10 cellular contexts compared by ENCODE assay signal in genomic region chr17:44308865-44309264, GRCh38. TPM values are rescaled to one million over a fixed set of nuclear protein-coding genes. Genes with fewer than 3 reads are reported as not detected.
A peak's percentile ranks its signal among the peaks of the same experiment; 100 is the strongest.
DNase-seq lines count a peak whose midpoint lies in the region; TF ChIP-seq lines count a peak whose summit lies in the region.
"Had no signal": no experiment of that assay in that cellular context is flagged by ENCODE, and none has a peak within 500 bp of the region (broad histone marks: within the 10 kb centered on the region; RNA-seq: fewer than 3 reads in every experiment).

No MANE protein-coding gene starts in this region.

- H3K27me3 ChIP-seq in HUES48 (ENCODE audit: control insufficient read depth, insufficient read depth, low read length) = peaks cover under 1% of the 10 kb centered on the region
- H3K27me3 ChIP-seq in neural cell (ENCODE audit: insufficient read depth, low read depth, low read length) = peaks cover under 1% of the 10 kb centered on the region

- CTCF ChIA-PET in Calu3 (lab: Charles Lee) = interaction anchor here (0.7 to 1.8 kb wide), 6 partner anchors 8 to 91 kb away, joined by 3 to 8 read pairs (median 4); partner anchors contain the start of gene FAM171A2

- TF ChIP-seq EP300 in neural cell (conservative IDR thresholded peaks at IDR 0.05; ENCODE audit: poor library complexity, severe bottlenecking) = no peak

- no peaks in the 10 kb centered on the region for H3K36me3 Mint-ChIP-seq in chondrocyte (ENCODE audit: low read depth)
- H3K36me3 Mint-ChIP-seq in Calu3 (ENCODE audit: insufficient read depth, unreplicated experiment) = peaks cover 15% of the 10 kb centered on the region

- H3K27ac ChIP-seq in HUES48 (ENCODE audit: low read depth, low read length) = no peak overlapping the region
- peak overlapping the region; percentile 97 for H3K27ac ChIP-seq in neural cell (ENCODE audit: low read length)

- no TSS peak for BruUV-seq in Calu3 (replicated peaks; lab: Mats Ljungman, UMichigan)

- H3F3A ChIP-seq in neural cell (ENCODE audit: insufficient read depth, low read length, poor library complexity, severe bottlenecking) = no peaks in the 10 kb centered on the region

- H3K27ac Mint-ChIP-seq in chondrocyte (ENCODE audit: unreplicated experiment) (no peak overlapping the region), Calu3 (ENCODE audit: unreplicated experiment) (no peak overlapping the region)
- H3K27ac Mint-ChIP-seq: stimulated activated naive CD8-positive, alpha-beta T cell treated with anti-CD3 and anti-CD28 coated beads, Interleukin-15, Interleukin-2, amounts not matched to agents 100 ng/mL and 50 ng/mL, for 24 hours; T-helper 1 cell treated with Interleukin-12 subunit alpha and Interleukin-12 subunit beta and Interleukin-4 antibody, amounts not matched to agents 30 μg/mL and 1 μg/mL, for 36 hours had no signal

- H3K9me3 ChIP-seq in HUES48 (ENCODE audit: control insufficient read depth, insufficient read depth, low read length) (no peaks in the 10 kb centered on the region), neural cell (ENCODE audit: low read length) (no peaks in the 10 kb centered on the region)

- DNase-seq in C1 segment of cervical spinal cord (lab: John Stamatoyannopoulos, UW) (peak in 8 of 14 donors; percentile 32 to 72 (median 60)), chondrocyte (ENCODE audit: low spot score) (no peak), amniotic stem cell (lab: John Stamatoyannopoulos, UW) (no peak), Calu3 (no peak), 8988T (no peak)
- no peak for DNase-seq in activated CD8-positive, alpha-beta memory T cell treated with anti-CD3 and anti-CD28 coated beads, Interleukin-2, amount 50 U/mL, for 4 hours

- no peak for TF ChIP-seq CTCF in chondrocyte (IDR thresholded peaks at IDR 0.05)
- TF ChIP-seq CTCF in neural cell (IDR thresholded peaks at IDR 0.05; ENCODE audit: poor library complexity, severe bottlenecking) = no peak
- no peak for TF ChIP-seq CTCF in Calu3 (IDR thresholded peaks at IDR 0.05; ENCODE audit: unreplicated experiment)

- H3K27me3 Mint-ChIP-seq in chondrocyte (ENCODE audit: low read depth) (peaks cover 19% of the 10 kb centered on the region), Calu3 (ENCODE audit: unreplicated experiment) (peaks cover 90% of the 10 kb centered on the region)

- peak overlapping the region; percentile 33 for H3K4me3 Mint-ChIP-seq in chondrocyte (ENCODE audit: unreplicated experiment)
- H3K4me3 Mint-ChIP-seq in Calu3 (ENCODE audit: low read depth, unreplicated experiment) = no peak overlapping the region
- H3K4me3 Mint-ChIP-seq: T-helper 1 cell treated with Interleukin-12 subunit alpha and Interleukin-12 subunit beta and Interleukin-4 antibody, amounts not matched to agents 30 μg/mL and 1 μg/mL, for 36 hours had no signal

- intact Hi-C loops in Calu3 (cut with micrococcal nuclease; ENCODE audit: unreplicated experiment) = no loop called here

- H3K4me3 ChIP-seq in HUES48 (ENCODE audit: low read depth, low read length) = peak overlapping the region; percentile 52
- H3K4me3 ChIP-seq in neural cell (ENCODE audit: low read length) = peak overlapping the region; percentile 96

- no peak for TF ChIP-seq RAD21 in neural cell (conservative IDR thresholded peaks at IDR 0.05)

- H3K9me2 ChIP-seq in neural cell (ENCODE audit: insufficient read depth, low read length) = no peaks in the 10 kb centered on the region

- no peaks in the 10 kb centered on the region for H3K36me3 ChIP-seq in HUES48 (ENCODE audit: control insufficient read depth, insufficient read depth, low read length)
- H3K36me3 ChIP-seq in neural cell (ENCODE audit: insufficient read depth, low read length) = no peaks in the 10 kb centered on the region

- peak overlapping the region; percentile 99 for H3K4me2 ChIP-seq in neural cell (ENCODE audit: low read length)

- H3K4me1 Mint-ChIP-seq in chondrocyte (ENCODE audit: low read depth) (peaks cover 7% of the 10 kb centered on the region), Calu3 (ENCODE audit: low read depth, unreplicated experiment) (peaks cover 11% of the 10 kb centered on the region)

- H3K4me1 ChIP-seq in HUES48 (ENCODE audit: control insufficient read depth, insufficient read depth, low read length) = peaks cover 25% of the 10 kb centered on the region

- H4K20me1 ChIP-seq in neural cell (ENCODE audit: insufficient read depth) = peaks cover 6% of the 10 kb centered on the region

- peak overlapping the region; percentile 31 for H2AFZ ChIP-seq in neural cell (ENCODE audit: low read depth, low read length)

- H3K9ac ChIP-seq in HUES48 (ENCODE audit: low read depth, low read length) (no peak overlapping the region), neural cell (ENCODE audit: low read length) (peak overlapping the region; percentile 98)

- H3K79me2 ChIP-seq in neural cell (replicated peaks; ENCODE audit: insufficient read depth, low read length) = peaks cover 30% of the 10 kb centered on the region

- no peaks in the 10 kb centered on the region for H3K9me3 Mint-ChIP-seq in chondrocyte (ENCODE audit: low read depth)
- H3K9me3 Mint-ChIP-seq in Calu3 (ENCODE audit: low read depth, unreplicated experiment) = no peaks in the 10 kb centered on the region
- H3K9me3 Mint-ChIP-seq: stimulated activated naive CD8-positive, alpha-beta T cell treated with anti-CD3 and anti-CD28 coated beads, Interleukin-15, Interleukin-2, amounts not matched to agents 100 ng/mL and 50 ng/mL, for 24 hours; T-helper 1 cell treated with Interleukin-12 subunit alpha and Interleukin-12 subunit beta and Interleukin-4 antibody, amounts not matched to agents 30 μg/mL and 1 μg/mL, for 36 hours had no signal

TF ChIP-seq in neural cell, 6 proteins besides CTCF, POLR2A, EP300 and RAD21:
- TF ChIP-seq TAF1 (IDR thresholded peaks at IDR 0.05; ENCODE audit: low read depth) (no peak), POLR2AphosphoS5 (IDR thresholded peaks at IDR 0.05) (peak; percentile 56)

RNA-seq across cellular contexts. Expression of gene RUNDC3A, which starts 0.5 kb away (rescaled TPM):
- 0.40 to 0.77 TPM (median 0.77 TPM) in 3 replicates for total RNA-seq in chondrocyte
- 279 and 326 TPM in 2 replicates for polyA plus RNA-seq in neural cell
- polyA minus RNA-seq in neural cell = 130 and 135 TPM in 2 replicates
- 0.86 and 1.2 TPM in 2 replicates for total RNA-seq in Calu3 (2022)

RNA-seq across cellular contexts. Expression of gene SLC25A39, which starts 15.8 kb away (rescaled TPM):
- total RNA-seq in chondrocyte = 78.6 to 95.5 TPM (median 84.1 TPM) in 3 replicates
- polyA plus RNA-seq in neural cell = 73.4 and 98.8 TPM in 2 replicates
- 23.5 and 28.0 TPM in 2 replicates for polyA minus RNA-seq in neural cell
- 271 and 297 TPM in 2 replicates for total RNA-seq in Calu3 (2022)

RNA-seq across cellular contexts. Expression of gene GRN, which starts 36.2 kb away (rescaled TPM):
- total RNA-seq in chondrocyte (340 to 401 TPM (median 342 TPM) in 3 replicates), Calu3 (2022) (376 and 480 TPM in 2 replicates)
- 18.9 and 21.8 TPM in 2 replicates for polyA plus RNA-seq in neural cell
- 18.9 and 31.9 TPM in 2 replicates for polyA minus RNA-seq in neural cell

RNA-seq across cellular contexts. Expression of gene SLC4A1, which starts 40.9 kb away (rescaled TPM):
- not detected in 3 replicates for total RNA-seq in chondrocyte
- 0.05 TPM in 1 of 2 replicates, not detected in the other for polyA plus RNA-seq in neural cell
- polyA minus RNA-seq in neural cell = not detected in 2 replicates
- total RNA-seq in Calu3 (2022) = not detected in 2 replicates

RNA-seq across cellular contexts. Expression of gene FAM171A2, which starts 54.8 kb away (rescaled TPM):
- total RNA-seq in chondrocyte = 14.8 to 20.6 TPM (median 18.6 TPM) in 3 replicates
- polyA plus RNA-seq in neural cell = 73.6 and 88.3 TPM in 2 replicates
- polyA minus RNA-seq in neural cell = 73.7 and 102 TPM in 2 replicates
- total RNA-seq in Calu3 (2022) = 0.95 and 2.0 TPM in 2 replicates

Comparison
In these comparisons a context has a peak if more than half of its experiments do, and no peak if none do; other contexts are left out.
1. DNase-seq: peak in C1 segment of cervical spinal cord (8 of 14); none in chondrocyte (single experiment), amniotic stem cell (single experiment), Calu3 (single experiment), activated CD8-positive, alpha-beta memory T cell treated with anti-CD3 and anti-CD28 coated beads, Interleukin-2, amount 50 U/mL, for 4 hours (single experiment) and 8988T (single experiment).